ENCODE assay signal across 1 cellular context in genomic region chr7:30706865-30707264, GRCh38.
TF ChIP-seq lines count a peak whose summit lies in the region.

No MANE protein-coding gene starts in this region.

TF ChIP-seq in GM23338, 12 proteins besides CTCF, POLR2A, EP300 and RAD21 (continued from another document):
- TF ChIP-seq ZNF462 (CRISPR knock-in tag; IDR thresholded peaks at IDR 0.05) = no peak
